19 cellular contexts compared by ENCODE assay signal in genomic region chrX:23828894-23829293, GRCh38. TPM values are rescaled to one million over a fixed set of nuclear protein-coding genes. Genes with fewer than 3 reads are reported as not detected.
DNase-seq lines count a peak whose midpoint lies in the region; ATAC-seq, FAIRE-seq and TF ChIP-seq lines count a peak whose summit lies in the region.
"Had no signal": no experiment of that assay in that cellular context is flagged by ENCODE, and none has a peak within 500 bp of the region (broad histone marks: within the 10 kb centered on the region; RNA-seq: fewer than 3 reads in every experiment).

No MANE protein-coding gene starts in this region.

- H3K9me3 ChIP-seq in A549 (no peaks in the 10 kb centered on the region), SJSA1 (replicated peaks) (no peaks in the 10 kb centered on the region)
- H3K9me3 ChIP-seq: BLaER1 had no signal

- peak; percentile 78 for FAIRE-seq in A549 (lab: Jason Lieb, UNC)
- FAIRE-seq in frontal cortex (lab: Jason Lieb, UNC), result no peak
- FAIRE-seq in H54 (lab: Jason Lieb, UNC), result no peak
- FAIRE-seq: G401.6, GM12892, GM18507 had no signal

- no peaks in the 10 kb centered on the region for H3K27me3 ChIP-seq in SJSA1 (replicated peaks)
- H3K27me3 ChIP-seq: BLaER1 had no signal

- TF ChIP-seq CTCF in A549 (IDR thresholded peaks at IDR 0.05), result no peak

- no peaks in the 10 kb centered on the region for H3K36me3 ChIP-seq in SJSA1
- H3K36me3 ChIP-seq: BLaER1 had no signal

- no peak for TF ChIP-seq EP300 in A549 (IDR thresholded peaks at IDR 0.05)

- POLR2A ChIA-PET in A549 (lab: Yijun Ruan, JAX), result no interaction called here

- H3K27ac ChIP-seq in A549 (peak overlapping the region in 1 of 2 experiments; percentile 39; a peak in 1 of 6 replicates), SJSA1 (peak overlapping the region; percentile 66)
- H3K27ac ChIP-seq: 22Rv1, BLaER1, GM23248 had no signal

- H3K4me2 ChIP-seq in A549, result no peak overlapping the region
- H3K4me2 ChIP-seq: BLaER1 had no signal

- H3K4me3 ChIP-seq in A549 (no peak overlapping the region), SJSA1 (peak overlapping the region; percentile 22; the same call in 1 of the 2 replicates)
- H3K4me3 ChIP-seq: BLaER1, GM23248 had no signal

- no peak for TF ChIP-seq POLR2A in A549 (IDR thresholded peaks at IDR 0.05; ENCODE audit: low read length)
- TF ChIP-seq POLR2A in H54 (IDR thresholded peaks at IDR 0.05; ENCODE audit: low read depth, low read length), result no peak

- ATAC-seq in A549 (no peak), left lobe of liver (peak; percentile 19), HG03108 (IDR thresholded peaks at IDR 0.05; ENCODE audit: unreplicated experiment) (no peak)

- WGBS in A549 (ENCODE audit: missing lambda C conversion rate), result 77% methylated on average over 4 of the region's 4 CpGs

- TF ChIP-seq RAD21 in A549 (conservative IDR thresholded peaks at IDR 0.05 in 1 of 2, IDR thresholded peaks at IDR 0.05 in 1 of 2), result no peak

- CTCF ChIA-PET in A549 (lab: Yijun Ruan, JAX), result interaction anchor here (1.7 kb wide), 1 partner anchor 73 kb away, joined by 5 read pairs; no protein-coding TSS in a partner anchor

- no peaks in the 10 kb centered on the region; the same call in 2 of the 3 replicates for H3K4me1 ChIP-seq in A549
- H3K4me1 ChIP-seq in SJSA1 (replicated peaks), result peaks cover 8% of the 10 kb centered on the region
- H3K4me1 ChIP-seq: BLaER1 had no signal

- DNase-seq in A549 (ENCODE audit: low read depth in 1 of 2, low spot score in 1 of 2) (no peak), SJSA1 (ENCODE audit: low read depth in 1 of 2, low spot score in 2 of 2) (peak in 1 of 2 experiments; percentile 34), fibroblast of peridontal ligament (ENCODE audit: extremely low read depth) (peak; percentile 26), left lobe of liver (ENCODE audit: low spot score) (no peak), EL (no peak), frontal cortex (ENCODE audit: low spot score in 2 of 2) (no peak), H54 (ENCODE audit: insufficient read length, low spot score) (no peak)
- DNase-seq: CD4-positive, alpha-beta memory T cell; DMS153; DND-41; GM23248; HCEC 1CT; HFFc6 had no signal

TF ChIP-seq in A549, 52 proteins besides CTCF, POLR2A, EP300 and RAD21:
- TF ChIP-seq EHF (CRISPR knock-in tag; IDR thresholded peaks at IDR 0.05), result no peak

RNA-seq across cellular contexts. Expression of gene SAT1, which starts 45.9 kb away (rescaled TPM):
- polyA plus RNA-seq in A549 (2011; rRNA removed) (2,314 and 3,185 TPM in 2 replicates), A549 (2017; fragmentation: RNase III; extraction: RNeasy Plus Mini Kit Qiagen cat#74134 plus additional on column Dnase treatment) (458 to 607 TPM (median 585 TPM) in 3 replicates)
- 394 and 479 TPM in 2 replicates for polyA plus RNA-seq in A549 (2012; cell fraction: cytosol; rRNA removed)
- polyA plus RNA-seq in A549 (2012; cell fraction: nucleus; rRNA removed), result 830 and 1,625 TPM in 2 replicates
- 644 and 676 TPM in 2 replicates for polyA minus RNA-seq in A549 (2011; rRNA and poly(A)+ RNA removed)
- total RNA-seq in SJSA1 (2014; rRNA removed; shearing (Covaris generic)), result 60.2 and 114 TPM in 2 replicates
- total RNA-seq in left lobe of liver (227 TPM), frontal cortex (42.8 TPM)
